ENCODE assay signal across 20 cellular contexts in the genomic region with DNA sequence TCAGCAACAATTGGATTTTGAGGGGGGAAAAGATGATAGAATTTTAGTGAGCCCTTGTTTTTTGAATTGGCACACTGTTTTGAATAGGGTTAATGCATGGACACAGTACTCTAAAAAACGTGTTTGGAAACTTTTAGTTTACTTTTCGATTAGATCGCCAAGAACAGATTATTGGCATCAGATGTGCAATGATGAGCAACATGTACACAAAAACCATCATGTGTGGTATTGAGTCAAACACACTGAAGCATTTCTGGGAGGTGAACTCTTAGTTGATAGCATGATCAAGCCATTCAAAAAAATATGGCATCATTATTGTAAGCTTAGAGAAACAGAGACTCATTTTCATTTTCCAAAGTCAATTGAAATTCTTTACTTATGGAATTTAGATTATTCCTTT.
DNase-seq lines count a peak whose midpoint lies in the region; ATAC-seq and TF ChIP-seq lines count a peak whose summit lies in the region.
"Had no signal": no experiment of that assay in that cellular context is flagged by ENCODE, and none has a peak within 500 bp of the region (broad histone marks: within the 10 kb centered on the region; RNA-seq: fewer than 3 reads in every experiment).

No MANE protein-coding gene starts in this region.

- no peaks in the 10 kb centered on the region for H3K79me2 ChIP-seq in PC-3 (ENCODE audit: low read length)

- no peak overlapping the region for H3K4me3 ChIP-seq in PC-3 (ENCODE audit: low read length)
- no peak overlapping the region for H3K4me3 ChIP-seq in fibroblast of mammary gland (ENCODE audit: control insufficient read depth, low read depth, low read length)
- no peak overlapping the region for H3K4me3 ChIP-seq in skeletal muscle cell (ENCODE audit: low read depth, low read length)
- no peak overlapping the region for H3K4me3 ChIP-seq in uterus
- H3K4me3 ChIP-seq: BLaER1, HAP-1 had no signal

- POLR2A ChIA-PET in PC-3 (lab: Charles Lee; ENCODE audit: unreplicated experiment), result no interaction called here

- H3K36me3 ChIP-seq in PC-3 (ENCODE audit: low read depth, low read length) (no peaks in the 10 kb centered on the region), uterus (no peaks in the 10 kb centered on the region)
- H3K36me3 ChIP-seq: BLaER1, HAP-1 had no signal

- ATAC-seq in PC-3, result no peak
- ATAC-seq: CD8-positive, alpha-beta T cell had no signal

- no peaks in the 10 kb centered on the region for H3K9me2 ChIP-seq in PC-3 (replicated peaks; ENCODE audit: low read length)

- no peak for TF ChIP-seq POLR2A in uterus (IDR thresholded peaks at IDR 0.05)

- CTCF ChIA-PET in PC-3 (lab: Charles Lee), result no interaction called here

- peak overlapping the region; percentile 20; the same call in 1 of the 2 replicates for H2AFZ ChIP-seq in PC-3 (ENCODE audit: low read length)

- intact Hi-C loops in PC-3 (cut with micrococcal nuclease) (no loop called here), uterus (cut with DNase I; ENCODE audit: low total_unique reads) (no loop called here)

- H3K4me1 ChIP-seq in PC-3 (ENCODE audit: insufficient read depth, low read length), result no peaks in the 10 kb centered on the region
- H3K4me1 ChIP-seq in uterus, result no peaks in the 10 kb centered on the region
- H3K4me1 ChIP-seq: BLaER1, Caco-2 had no signal

- H4K20me1 ChIP-seq in PC-3 (ENCODE audit: low read length), result no peaks in the 10 kb centered on the region
- H4K20me1 ChIP-seq: BLaER1 had no signal

- H3K9ac ChIP-seq in PC-3 (ENCODE audit: low read length), result no peak overlapping the region
- H3K9ac ChIP-seq: BLaER1 had no signal

- H3F3A ChIP-seq in PC-3 (ENCODE audit: low read length, unreplicated experiment), result no peaks in the 10 kb centered on the region

- TF ChIP-seq CTCF in PC-3 (conservative IDR thresholded peaks at IDR 0.05; ENCODE audit: low read depth, low read length) (no peak), fibroblast of mammary gland (conservative IDR thresholded peaks at IDR 0.05; ENCODE audit: control insufficient read depth, insufficient read depth, low read depth, low read length) (no peak), uterus (IDR thresholded peaks at IDR 0.05) (no peak)

- BruUV-seq in PC-3 (replicated peaks; lab: Mats Ljungman, UMichigan), result no TSS peak

- peak; percentile 25 for DNase-seq in DMS 273 (lab: John Stamatoyannopoulos, UW; ENCODE audit: unreplicated experiment)
- DNase-seq in DMS 273 treated with DMSO at 0.1 percent for 48 hours (lab: John Stamatoyannopoulos, UW), result no peak
- no peak for DNase-seq in PC-3
- peak; percentile 84 for DNase-seq in fibroblast of mammary gland (ENCODE audit: low read depth)
- DNase-seq in skeletal muscle cell (ENCODE audit: low read depth), result peak; percentile 6
- no peak for DNase-seq in NCI-H2029 (lab: John Stamatoyannopoulos, UW)
- DNase-seq in retina, result no peak
- DNase-seq in uterus, result no peak
- DNase-seq: Caco-2; CD4-positive, CD25-positive, alpha-beta regulatory T cell; CD8-positive, alpha-beta T cell; DMS53; DMS79 treated with DMSO at 0.1 percent for 48 hours; GF-D8; GOT3; HFFc6 had no signal

- H3K27me3 ChIP-seq in PC-3 (ENCODE audit: low read length) (no peaks in the 10 kb centered on the region), uterus (no peaks in the 10 kb centered on the region)
- H3K27me3 ChIP-seq: BLaER1 had no signal

- H3K9me3 ChIP-seq in PC-3 (ENCODE audit: low read length), result no peaks in the 10 kb centered on the region
- H3K9me3 ChIP-seq in uterus, result no peaks in the 10 kb centered on the region
- H3K9me3 ChIP-seq: Caco-2, HAP-1 had no signal

- H3K27ac ChIP-seq in PC-3 (ENCODE audit: low read length), result no peak overlapping the region
- no peak overlapping the region for H3K27ac ChIP-seq in uterus
- H3K27ac ChIP-seq: 22Rv1, BLaER1, C4-2B had no signal

- H3K4me2 ChIP-seq in PC-3 (ENCODE audit: low read length), result no peak overlapping the region
- H3K4me2 ChIP-seq: BLaER1 had no signal

Comparison
In these comparisons a context has a peak if more than half of its experiments do, and no peak if none do; other contexts are left out.
1. DNase-seq: peak in DMS 273 (single experiment), fibroblast of mammary gland (single experiment) and skeletal muscle cell (single experiment); none in DMS 273 treated with DMSO at 0.1 percent for 48 hours (single experiment), PC-3 (single experiment), NCI-H2029 (single experiment), retina (single experiment) and uterus (0 of 2).